ENCODE assay signal across 1 cellular context in the genomic region with DNA sequence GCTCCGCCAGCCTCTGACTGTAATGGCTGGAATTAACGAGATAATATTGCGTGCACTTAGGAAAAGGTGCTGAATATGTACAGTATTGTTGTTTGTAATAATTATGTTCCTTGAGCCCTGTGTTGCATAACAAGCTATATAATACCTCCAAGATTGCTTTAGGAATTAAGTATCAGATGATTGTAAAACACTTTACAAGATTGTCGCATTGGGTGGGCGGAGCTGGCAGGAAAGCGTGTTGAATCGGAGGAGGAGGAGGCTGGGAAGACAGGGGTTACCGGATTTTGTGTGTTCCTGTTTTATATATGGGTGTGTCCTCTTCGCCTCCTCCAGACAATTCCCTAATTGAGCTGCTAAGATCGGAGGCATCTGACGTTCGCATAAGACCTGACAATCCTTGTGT.
TF ChIP-seq lines count a peak whose summit lies in the region.

No MANE protein-coding gene starts in this region.

TF ChIP-seq in HEK293, 187 proteins besides CTCF, POLR2A, EP300 and RAD21 (continued from another document):
- TF ChIP-seq, protein P1, sequence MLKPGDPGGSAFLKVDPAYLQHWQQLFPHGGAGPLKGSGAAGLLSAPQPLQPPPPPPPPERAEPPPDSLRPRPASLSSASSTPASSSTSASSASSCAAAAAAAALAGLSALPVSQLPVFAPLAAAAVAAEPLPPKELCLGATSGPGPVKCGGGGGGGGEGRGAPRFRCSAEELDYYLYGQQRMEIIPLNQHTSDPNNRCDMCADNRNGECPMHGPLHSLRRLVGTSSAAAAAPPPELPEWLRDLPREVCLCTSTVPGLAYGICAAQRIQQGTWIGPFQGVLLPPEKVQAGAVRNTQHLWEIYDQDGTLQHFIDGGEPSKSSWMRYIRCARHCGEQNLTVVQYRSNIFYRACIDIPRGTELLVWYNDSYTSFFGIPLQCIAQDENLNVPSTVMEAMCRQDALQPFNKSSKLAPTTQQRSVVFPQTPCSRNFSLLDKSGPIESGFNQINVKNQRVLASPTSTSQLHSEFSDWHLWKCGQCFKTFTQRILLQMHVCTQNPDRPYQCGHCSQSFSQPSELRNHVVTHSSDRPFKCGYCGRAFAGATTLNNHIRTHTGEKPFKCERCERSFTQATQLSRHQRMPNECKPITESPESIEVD (tag by site-specific recombination; IDR thresholded peaks at IDR 0.05), result peak; percentile 83
- TF ChIP-seq ZEB2 (tag by site-specific recombination; IDR thresholded peaks at IDR 0.05) (peak; percentile 61; the same call in 1 of the 2 replicates), ZNF341 (tag by site-specific recombination; IDR thresholded peaks at IDR 0.05; ENCODE audit: low read depth) (no peak; the same call in 1 of the 2 replicates), SP7 (tag by site-specific recombination; IDR thresholded peaks at IDR 0.05) (peak; percentile 92), ZSCAN16 (tag by site-specific recombination; IDR thresholded peaks at IDR 0.05) (no peak), KLF9 (tag by site-specific recombination; IDR thresholded peaks at IDR 0.05; ENCODE audit: low read depth) (peak; percentile 41; the same call in 1 of the 2 replicates), ZNF768 (tag by site-specific recombination; IDR thresholded peaks at IDR 0.05) (no peak), ZNF391 (tag by site-specific recombination; IDR thresholded peaks at IDR 0.05; ENCODE audit: borderline replicate concordance, low read depth) (no peak), ZNF549 (tag by site-specific recombination; IDR thresholded peaks at IDR 0.05) (no peak), OVOL3 (tag by site-specific recombination; IDR thresholded peaks at IDR 0.05) (no peak), FEZF1 (tag by site-specific recombination; IDR thresholded peaks at IDR 0.05) (0 out of 2 replicates have a peak, but pooled peaks have one; percentile 22), KLF1 (tag by site-specific recombination; IDR thresholded peaks at IDR 0.05) (peak; percentile 84), ZBTB17 (tag by site-specific recombination; IDR thresholded peaks at IDR 0.05) (peak; percentile 60; the same call in 1 of the 2 replicates), WT1 (tag by site-specific recombination; IDR thresholded peaks at IDR 0.05) (no peak), ZNF518A (tag by site-specific recombination; conservative IDR thresholded peaks at IDR 0.05; ENCODE audit: low read depth) (no peak), ZNF449 (tag by site-specific recombination; IDR thresholded peaks at IDR 0.05) (no peak), ZNF23 (tag by site-specific recombination; IDR thresholded peaks at IDR 0.05; ENCODE audit: borderline replicate concordance) (no peak), ZBTB6 (tag by site-specific recombination; IDR thresholded peaks at IDR 0.05) (peak; percentile 45; the same call in 1 of the 2 replicates), ZFHX2 (tag by site-specific recombination; conservative IDR thresholded peaks at IDR 0.05) (peak; percentile 90), OSR2 (tag by site-specific recombination; IDR thresholded peaks at IDR 0.05) (peak; percentile 46; the same call in 1 of the 2 replicates), ZNF366 (tag by site-specific recombination; conservative IDR thresholded peaks at IDR 0.05) (no peak), ZNF239 (tag by site-specific recombination; IDR thresholded peaks at IDR 0.05) (no peak), EGR2 (tag by site-specific recombination; IDR thresholded peaks at IDR 0.05; ENCODE audit: low read depth) (peak; percentile 83), ZNF600 (tag by site-specific recombination; IDR thresholded peaks at IDR 0.05) (peak; percentile 63), BCL6B (tag by site-specific recombination; IDR thresholded peaks at IDR 0.05) (no peak), ZNF362 (tag by site-specific recombination; IDR thresholded peaks at IDR 0.05) (no peak), ZNF416 (tag by site-specific recombination; IDR thresholded peaks at IDR 0.05) (no peak), AEBP2 (tag by site-specific recombination; IDR thresholded peaks at IDR 0.05; ENCODE audit: borderline replicate concordance) (no peak), ZNF2 (tag by site-specific recombination; IDR thresholded peaks at IDR 0.05) (0 out of 2 replicates have a peak, but pooled peaks have one; percentile 52)
- TF ChIP-seq, protein P2, sequence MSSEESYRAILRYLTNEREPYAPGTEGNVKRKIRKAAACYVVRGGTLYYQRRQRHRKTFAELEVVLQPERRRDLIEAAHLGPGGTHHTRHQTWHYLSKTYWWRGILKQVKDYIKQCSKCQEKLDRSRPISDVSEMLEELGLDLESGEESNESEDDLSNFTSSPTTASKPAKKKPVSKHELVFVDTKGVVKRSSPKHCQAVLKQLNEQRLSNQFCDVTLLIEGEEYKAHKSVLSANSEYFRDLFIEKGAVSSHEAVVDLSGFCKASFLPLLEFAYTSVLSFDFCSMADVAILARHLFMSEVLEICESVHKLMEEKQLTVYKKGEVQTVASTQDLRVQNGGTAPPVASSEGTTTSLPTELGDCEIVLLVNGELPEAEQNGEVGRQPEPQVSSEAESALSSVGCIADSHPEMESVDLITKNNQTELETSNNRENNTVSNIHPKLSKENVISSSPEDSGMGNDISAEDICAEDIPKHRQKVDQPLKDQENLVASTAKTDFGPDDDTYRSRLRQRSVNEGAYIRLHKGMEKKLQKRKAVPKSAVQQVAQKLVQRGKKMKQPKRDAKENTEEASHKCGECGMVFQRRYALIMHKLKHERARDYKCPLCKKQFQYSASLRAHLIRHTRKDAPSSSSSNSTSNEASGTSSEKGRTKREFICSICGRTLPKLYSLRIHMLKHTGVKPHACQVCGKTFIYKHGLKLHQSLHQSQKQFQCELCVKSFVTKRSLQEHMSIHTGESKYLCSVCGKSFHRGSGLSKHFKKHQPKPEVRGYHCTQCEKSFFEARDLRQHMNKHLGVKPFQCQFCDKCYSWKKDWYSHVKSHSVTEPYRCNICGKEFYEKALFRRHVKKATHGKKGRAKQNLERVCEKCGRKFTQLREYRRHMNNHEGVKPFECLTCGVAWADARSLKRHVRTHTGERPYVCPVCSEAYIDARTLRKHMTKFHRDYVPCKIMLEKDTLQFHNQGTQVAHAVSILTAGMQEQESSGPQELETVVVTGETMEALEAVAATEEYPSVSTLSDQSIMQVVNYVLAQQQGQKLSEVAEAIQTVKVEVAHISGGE (tag by site-specific recombination; conservative IDR thresholded peaks at IDR 0.05; ENCODE audit: low read depth), result no peak
- TF ChIP-seq, protein P3, sequence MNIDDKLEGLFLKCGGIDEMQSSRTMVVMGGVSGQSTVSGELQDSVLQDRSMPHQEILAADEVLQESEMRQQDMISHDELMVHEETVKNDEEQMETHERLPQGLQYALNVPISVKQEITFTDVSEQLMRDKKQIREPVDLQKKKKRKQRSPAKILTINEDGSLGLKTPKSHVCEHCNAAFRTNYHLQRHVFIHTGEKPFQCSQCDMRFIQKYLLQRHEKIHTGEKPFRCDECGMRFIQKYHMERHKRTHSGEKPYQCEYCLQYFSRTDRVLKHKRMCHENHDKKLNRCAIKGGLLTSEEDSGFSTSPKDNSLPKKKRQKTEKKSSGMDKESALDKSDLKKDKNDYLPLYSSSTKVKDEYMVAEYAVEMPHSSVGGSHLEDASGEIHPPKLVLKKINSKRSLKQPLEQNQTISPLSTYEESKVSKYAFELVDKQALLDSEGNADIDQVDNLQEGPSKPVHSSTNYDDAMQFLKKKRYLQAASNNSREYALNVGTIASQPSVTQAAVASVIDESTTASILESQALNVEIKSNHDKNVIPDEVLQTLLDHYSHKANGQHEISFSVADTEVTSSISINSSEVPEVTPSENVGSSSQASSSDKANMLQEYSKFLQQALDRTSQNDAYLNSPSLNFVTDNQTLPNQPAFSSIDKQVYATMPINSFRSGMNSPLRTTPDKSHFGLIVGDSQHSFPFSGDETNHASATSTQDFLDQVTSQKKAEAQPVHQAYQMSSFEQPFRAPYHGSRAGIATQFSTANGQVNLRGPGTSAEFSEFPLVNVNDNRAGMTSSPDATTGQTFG (tag by site-specific recombination; IDR thresholded peaks at IDR 0.05; ENCODE audit: borderline replicate concordance), result no peak
